28 cellular contexts compared by ENCODE assay signal in the genomic region with DNA sequence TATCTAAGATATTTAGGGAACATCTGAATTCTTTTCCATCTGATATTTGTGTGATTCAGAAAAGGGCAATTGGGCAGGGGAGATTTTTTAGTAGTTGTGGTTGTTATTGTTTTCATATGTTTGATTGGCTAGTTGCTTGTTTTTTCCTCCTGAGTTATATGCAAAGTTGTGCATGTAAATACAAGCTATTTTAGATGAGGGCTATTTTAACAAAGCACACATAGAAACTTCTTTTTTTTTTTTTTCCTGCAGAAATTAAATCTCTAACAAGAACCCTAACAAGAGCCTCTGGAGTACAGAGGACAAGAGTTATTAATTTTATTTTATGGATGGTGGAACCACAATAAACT.
DNase-seq lines count a peak whose midpoint lies in the region; ATAC-seq, FAIRE-seq and TF ChIP-seq lines count a peak whose summit lies in the region.
"Had no signal": no experiment of that assay in that cellular context is flagged by ENCODE, and none has a peak within 500 bp of the region (broad histone marks: within the 10 kb centered on the region; RNA-seq: fewer than 3 reads in every experiment).

No MANE protein-coding gene starts in this region.

- POLR2A ChIA-PET in GM12878 (lab: Charles Lee): no interaction called here

- ATAC-seq in GM19351 (IDR thresholded peaks at IDR 0.05; ENCODE audit: unreplicated experiment): peak; percentile 53
- ATAC-seq in HG02610 (IDR thresholded peaks at IDR 0.05; ENCODE audit: unreplicated experiment): peak; percentile 51
- peak; percentile 41 for ATAC-seq in GM12878
- ATAC-seq in GM21576 (IDR thresholded peaks at IDR 0.05; ENCODE audit: unreplicated experiment): no peak
- ATAC-seq: HepG2, natural killer cell had no signal

- no peaks in the 10 kb centered on the region for H3K36me3 Mint-ChIP-seq in immature natural killer cell
- H3K36me3 Mint-ChIP-seq: activated naive CD4-positive, alpha-beta T cell treated with anti-CD3 and anti-CD28 coated beads, Interleukin-2, amount 50 U/mL, for 24 hours; natural killer cell; WTC11 had no signal

- no peaks in the 10 kb centered on the region for H3K79me2 ChIP-seq in GM12878 (ENCODE audit: control insufficient read depth, insufficient read depth, low read length)
- H3K79me2 ChIP-seq: parathyroid adenoma had no signal

- no peak overlapping the region for H3K27ac Mint-ChIP-seq in immature natural killer cell
- H3K27ac Mint-ChIP-seq: activated CD4-positive, alpha-beta T cell treated with anti-CD3 and anti-CD28 coated beads, Interleukin-2, amount 10 ng/mL, durations not matched to agents 7 days and 5 days; activated naive CD4-positive, alpha-beta T cell treated with anti-CD3 and anti-CD28 coated beads, Interleukin-2, amount 50 U/mL, for 24 hours; natural killer cell; WTC11 had no signal

- no peaks in the 10 kb centered on the region for H3K36me3 ChIP-seq in GM06990 (ENCODE audit: control insufficient read depth, insufficient read depth, low read length)
- H3K36me3 ChIP-seq in GM12878 (ENCODE audit: control insufficient read depth in 2 of 2, insufficient read depth in 2 of 2, low read length in 1 of 2): no peaks in the 10 kb centered on the region
- no peaks in the 10 kb centered on the region for H3K36me3 ChIP-seq in Peyer's patch
- H3K36me3 ChIP-seq: spleen, transverse colon had no signal

- no peak for FAIRE-seq in GM12878 (lab: Jason Lieb, UNC)
- FAIRE-seq: bronchial epithelial cell, H54, HepG2, kidney had no signal

- H3K27ac ChIP-seq in GM12878 (ENCODE audit: control insufficient read depth, insufficient read depth): peak overlapping the region; percentile 34; the same call in 1 of the 2 replicates
- H3K27ac ChIP-seq in Peyer's patch: no peak overlapping the region
- H3K27ac ChIP-seq: epithelial cell of prostate, parathyroid adenoma, PC-9, spleen, transverse colon had no signal

- H3K4me3 ChIP-seq in GM06990 (replicated peaks; ENCODE audit: low read depth, low read length) (no peak overlapping the region), GM12878 (no peak overlapping the region), Peyer's patch (no peak overlapping the region)
- H3K4me3 ChIP-seq: PC-9, spleen, transverse colon had no signal

- intact Hi-C loops in GM12878 (cut with micrococcal nuclease; ENCODE audit: unreplicated experiment): no loop called here

- CTCF ChIA-PET in GM12878 (lab: Yijun Ruan, JAX): interaction anchor here (0.6 to 1.2 kb wide), 3 partner anchors 9 to 1136 kb away, joined by 3 to 4 read pairs (median 4); no protein-coding TSS in a partner anchor

- H3K9me3 ChIP-seq in GM12878 (replicated peaks; ENCODE audit: control insufficient read depth, insufficient read depth, low read length) (no peaks in the 10 kb centered on the region), Peyer's patch (no peaks in the 10 kb centered on the region)
- H3K9me3 ChIP-seq: spleen, transverse colon had no signal

- no peak overlapping the region for H3K9ac ChIP-seq in GM12878 (ENCODE audit: control insufficient read depth, insufficient read depth, low read length)
- H3K9ac ChIP-seq: parathyroid adenoma had no signal

- H3K4me1 ChIP-seq in GM12878 (ENCODE audit: control insufficient read depth, insufficient read depth, low read length) (peaks cover 12% of the 10 kb centered on the region), Peyer's patch (no peaks in the 10 kb centered on the region)
- H3K4me1 ChIP-seq: parathyroid adenoma, spleen, transverse colon had no signal

- in situ Hi-C loops in GM12878 (cut with MboI): no loop called here

- H3K27me3 ChIP-seq in GM06990 (replicated peaks; ENCODE audit: control insufficient read depth, insufficient read depth, low read length): no peaks in the 10 kb centered on the region
- H3K27me3 ChIP-seq in GM12878 (replicated peaks in 1 of 2; ENCODE audit: control insufficient read depth in 2 of 2, insufficient read depth in 2 of 2, low read length in 1 of 2): no peaks in the 10 kb centered on the region
- H3K27me3 ChIP-seq in Peyer's patch: no peaks in the 10 kb centered on the region
- H3K27me3 ChIP-seq: spleen, transverse colon had no signal

- no peak for TF ChIP-seq CTCF in GM06990 (IDR thresholded peaks at IDR 0.05; ENCODE audit: insufficient read depth, low read length, poor library complexity, severe bottlenecking)
- TF ChIP-seq CTCF in GM12878 (IDR thresholded peaks at IDR 0.05 in 2 of 3, conservative IDR thresholded peaks at IDR 0.05 in 1 of 3; ENCODE audit: control insufficient read depth in 2 of 3, extremely low read depth in 1 of 3, insufficient read depth in 1 of 3, low read depth in 3 of 3, low read length in 3 of 3): no peak
- TF ChIP-seq CTCF in Peyer's patch (IDR thresholded peaks at IDR 0.05): no peak

- DNase-seq in GM06990 (ENCODE audit: extremely low read depth, insufficient read length) (peak; percentile 7), GM12878 (ENCODE audit: low read depth, low spot score) (no peak), Peyer's patch (no peak), HuH-7 (ENCODE audit: low spot score) (no peak), immature natural killer cell (no peak)
- DNase-seq: 8988T; activated CD4-positive, alpha-beta T cell treated with anti-CD3 and anti-CD28 coated beads, Interleukin-2, amount 10 ng/mL, durations not matched to agents 7 days and 5 days; Calu3; DND-41; kidney; natural killer cell; NCI-H1694; NCI-H2171; NCI-H524; PC-9; Right ventricle myocardium superior; spleen; transverse colon had no signal

- H3K27me3 Mint-ChIP-seq in immature natural killer cell (ENCODE audit: low read depth in 3 of 3): peaks cover 0 to 2% (median 0%) of the 10 kb centered on the region in 3 donors
- H3K27me3 Mint-ChIP-seq: activated CD4-positive, alpha-beta T cell treated with anti-CD3 and anti-CD28 coated beads, Interleukin-2, amount 10 ng/mL, durations not matched to agents 7 days and 5 days; activated naive CD4-positive, alpha-beta T cell treated with anti-CD3 and anti-CD28 coated beads, Interleukin-2, amount 50 U/mL, for 24 hours had no signal

- BruUV-seq in GM12878 (replicated peaks; lab: Mats Ljungman, UMichigan): no TSS peak

- no peak for TF ChIP-seq RAD21 in GM12878 (IDR thresholded peaks at IDR 0.05; ENCODE audit: insufficient read depth, low read depth, low read length)

- peak overlapping the region; percentile 8; the same call in 1 of the 2 replicates for H2AFZ ChIP-seq in GM12878 (ENCODE audit: control insufficient read depth, low read depth, low read length)
- H2AFZ ChIP-seq: parathyroid adenoma, PC-9 had no signal

- SMC1A ChIA-PET in GM12878 (lab: Charles Lee; ENCODE audit: uncharacterized antibody, unreplicated experiment): interaction anchor here (1.0 kb wide), 2 partner anchors 9 to 382 kb away, joined by 3 to 5 read pairs; no protein-coding TSS in a partner anchor

- H3K9me3 Mint-ChIP-seq in immature natural killer cell: peaks cover 0 to 1% (median 0%) of the 10 kb centered on the region in 6 donors
- H3K9me3 Mint-ChIP-seq: activated CD4-positive, alpha-beta T cell treated with anti-CD3 and anti-CD28 coated beads, Interleukin-2, amount 10 ng/mL, durations not matched to agents 7 days and 5 days; activated naive CD4-positive, alpha-beta T cell treated with anti-CD3 and anti-CD28 coated beads, Interleukin-2, amount 50 U/mL, for 24 hours; WTC11 had no signal

- no peak for TF ChIP-seq EP300 in GM12878 (IDR thresholded peaks at IDR 0.05; ENCODE audit: borderline replicate concordance in 1 of 2, control insufficient read depth in 1 of 2, low read depth in 2 of 2, low read length in 2 of 2)

- no peaks in the 10 kb centered on the region for H3K4me1 Mint-ChIP-seq in immature natural killer cell
- H3K4me1 Mint-ChIP-seq: activated CD4-positive, alpha-beta T cell treated with anti-CD3 and anti-CD28 coated beads, Interleukin-2, amount 10 ng/mL, durations not matched to agents 7 days and 5 days; activated naive CD4-positive, alpha-beta T cell treated with anti-CD3 and anti-CD28 coated beads, Interleukin-2, amount 50 U/mL, for 24 hours; natural killer cell had no signal

- H3K4me3 Mint-ChIP-seq in immature natural killer cell: no peak overlapping the region
- H3K4me3 Mint-ChIP-seq: activated CD4-positive, alpha-beta T cell treated with anti-CD3 and anti-CD28 coated beads, Interleukin-2, amount 10 ng/mL, durations not matched to agents 7 days and 5 days; activated naive CD4-positive, alpha-beta T cell treated with anti-CD3 and anti-CD28 coated beads, Interleukin-2, amount 50 U/mL, for 24 hours; natural killer cell; WTC11 had no signal

- RAD21 ChIA-PET in GM12878 (lab: Charles Lee; ENCODE audit: unreplicated experiment): interaction anchor here (1.7 kb wide), 1 partner anchor 79 kb away, joined by 4 read pairs; no protein-coding TSS in a partner anchor

- H3K4me2 ChIP-seq in GM12878 (ENCODE audit: control insufficient read depth, insufficient read depth): no peak overlapping the region
- H3K4me2 ChIP-seq: PC-9 had no signal

- TF ChIP-seq POLR2A in GM12878 (IDR thresholded peaks at IDR 0.05; ENCODE audit: low read depth, low read length) (no peak), Peyer's patch (IDR thresholded peaks at IDR 0.05) (no peak)

- H4K20me1 ChIP-seq in GM12878 (ENCODE audit: control insufficient read depth, insufficient read depth): no peaks in the 10 kb centered on the region

TF ChIP-seq in GM12878, 131 proteins besides CTCF, POLR2A, EP300 and RAD21 (continues in another document):
- TF ChIP-seq WRNIP1 (IDR thresholded peaks at IDR 0.05; ENCODE audit: borderline replicate concordance, low read depth, low read length): no peak
